8 cellular contexts compared by ENCODE assay signal in the genomic region with DNA sequence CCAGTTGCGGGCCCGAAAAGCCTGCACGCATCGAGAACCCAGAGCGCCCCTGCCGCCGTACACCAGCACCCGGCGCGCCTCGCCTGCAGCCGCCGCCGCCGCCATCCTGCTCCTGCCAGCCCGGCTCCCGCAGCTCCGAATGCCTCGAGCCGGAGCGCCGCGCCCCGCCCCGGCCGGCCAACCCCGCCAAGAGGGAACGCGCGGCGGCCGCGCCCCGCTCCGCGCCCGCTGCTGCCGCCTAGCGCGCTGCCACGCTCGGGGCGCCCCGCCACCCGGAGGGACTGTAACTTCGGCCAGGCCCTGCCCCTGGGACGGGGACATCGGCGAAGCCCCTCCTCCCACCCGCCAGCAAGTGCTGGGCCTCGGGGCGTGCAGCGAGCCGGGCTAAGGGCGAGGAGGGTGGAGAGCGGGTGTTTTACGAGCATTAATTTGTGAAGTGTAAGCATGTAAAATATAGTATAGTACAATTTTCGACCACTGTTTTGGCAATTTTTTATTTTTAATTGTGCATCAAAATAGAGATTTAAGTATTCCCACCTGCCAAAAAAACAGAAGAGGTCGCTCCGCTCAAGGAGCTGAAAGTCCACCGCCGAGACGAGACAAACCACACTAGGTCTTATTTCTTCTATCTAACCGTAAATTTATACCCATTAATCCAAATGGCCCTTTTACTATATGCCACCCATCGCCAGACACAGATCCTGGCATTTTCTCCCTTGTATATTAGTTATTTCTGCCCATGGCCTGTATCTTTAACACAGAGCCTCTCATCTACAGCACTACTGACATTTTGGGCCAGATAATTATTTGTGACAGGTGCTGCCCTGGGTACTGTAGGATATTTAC. TPM values are rescaled to one million over a fixed set of nuclear protein-coding genes. Genes with fewer than 3 reads are reported as not detected.
DNase-seq lines count a peak whose midpoint lies in the region; ATAC-seq and TF ChIP-seq lines count a peak whose summit lies in the region.

A gene (minus strand): TSS at position 141 of the 846 bp plus-strand sequence. CDS start 36 bp downstream, at position 105.

- no peaks in the 10 kb centered on the region for H3K36me3 ChIP-seq in uterus

- no peaks in the 10 kb centered on the region for H3K4me1 ChIP-seq in right cardiac atrium (ENCODE audit: control insufficient read depth, insufficient read depth, low read length)
- H3K4me1 ChIP-seq in uterus: peaks cover 3 to 8% of the 10 kb centered on the region in 2 donors

- CTCF ChIA-PET in GM10248 (lab: Yijun Ruan, JAX): interaction anchor here (0.6 to 1.4 kb wide), 6 partner anchors 8 to 137 kb away, joined by 3 to 5 read pairs (median 3); no protein-coding TSS in a partner anchor

- H3K4me3 ChIP-seq in right cardiac atrium (ENCODE audit: low read length): peak within 1 kb of the TSS; percentile 68
- H3K4me3 ChIP-seq in uterus: peak within 1 kb of the TSS; percentile 65 to 89

- H3K27ac ChIP-seq in right cardiac atrium (ENCODE audit: low read length) (peak within 1 kb of the TSS; percentile 35), uterus (peak within 1 kb of the TSS; percentile 46 to 79)

- H3K9me3 ChIP-seq in right cardiac atrium (ENCODE audit: control insufficient read depth, low read length): no peaks in the 10 kb centered on the region
- H3K9me3 ChIP-seq in uterus: no peaks in the 10 kb centered on the region

- peak in 1 of 2 donors; percentile 8 for TF ChIP-seq POLR2A in uterus (IDR thresholded peaks at IDR 0.05)

- TF ChIP-seq CTCF in GM10248 (IDR thresholded peaks at IDR 0.05; ENCODE audit: control extremely low read depth, extremely low read depth, low read depth, missing control alignments): peak; percentile 73
- peak; percentile 79 for TF ChIP-seq CTCF in LNCAP (IDR thresholded peaks at IDR 0.05)
- TF ChIP-seq CTCF in uterus (IDR thresholded peaks at IDR 0.05): peak; percentile 21 to 64 (median 59)

- no peaks in the 10 kb centered on the region for H3K27me3 ChIP-seq in right cardiac atrium (ENCODE audit: control insufficient read depth, insufficient read depth)
- no peaks in the 10 kb centered on the region for H3K27me3 ChIP-seq in uterus

- intact Hi-C loops in right cardiac atrium (cut with DNase I) (no loop called here), uterus (cut with DNase I; ENCODE audit: low total_unique reads) (no loop called here)

- DNase-seq in GM10248 (ENCODE audit: extremely low spot score): peak; percentile 86
- DNase-seq in GOT3 (lab: John Stamatoyannopoulos, UW): peak; percentile 39
- peak; percentile 42 to 82 (median 57) for DNase-seq in T-helper 2 cell
- DNase-seq in amygdala (lab: John Stamatoyannopoulos, UW): peak; percentile 24 to 92 (median 82)
- DNase-seq in right cardiac atrium: peak; percentile 88 to 95 (median 94)
- peak; percentile 94 for DNase-seq in putamen (ENCODE audit: low spot score)
- DNase-seq in uterus: peak; percentile 59 to 76

- peak; percentile 94 to 96 for ATAC-seq in right cardiac atrium

- 1% methylated on average over 65 of the region's 65 CpGs for WGBS in right cardiac atrium

- POLR2A ChIA-PET in GM10248 (lab: Yijun Ruan, JAX): no interaction called here

RNA-seq across cellular contexts. Expression of the gene that starts here (rescaled TPM):
- total RNA-seq in right cardiac atrium: 10 to 100 TPM; 33.8 to 48.1 (median 44.9) TPM
- polyA plus RNA-seq in right cardiac atrium: 53.9 TPM
- 10 to 100 TPM in 2 of 4 donors, 1 to 10 TPM in 2; 2.3 to 48.5 (median 16.5) TPM for total RNA-seq in uterus

Comparison
In these comparisons a context has a peak if more than half of its experiments do, and no peak if none do; other contexts are left out.
1. Peak in every context shown above with its lines: DNase-seq, ATAC-seq, H3K4me3 ChIP-seq and H3K27ac ChIP-seq.
2. DNase-seq: peak in every context shown above with its lines; median percentile 94 in right cardiac atrium; 94 in putamen; 86 in GM10248; 82 in amygdala; 68 in uterus; 57 in T-helper 2 cell; 39 in GOT3.